In genomic region chr12:389138-390096, GRCh38 we compare ENCODE assay signal across 8 cellular contexts.
DNase-seq lines count a peak whose midpoint lies in the region; ATAC-seq and TF ChIP-seq lines count a peak whose summit lies in the region.

KDM5A (minus strand) TSS chr12:389320; CDS start chr12:389091, 229 bp downstream.

- peak within 1 kb of the TSS; percentile 97 for H3K27ac Mint-ChIP-seq in central memory CD8-positive, alpha-beta T cell (ENCODE audit: low read depth)

- H3K4me3 Mint-ChIP-seq in central memory CD8-positive, alpha-beta T cell = peak within 1 kb of the TSS; percentile 90

- peaks cover 33% of the 10 kb centered on the region for H3K36me3 Mint-ChIP-seq in central memory CD8-positive, alpha-beta T cell (ENCODE audit: insufficient read depth)

- in situ Hi-C loops in GM18951 (cut with MboI; ENCODE audit: low sequenced_read_pairs, unreplicated experiment) = no loop called here

- peaks cover 28% of the 10 kb centered on the region for H3K4me1 Mint-ChIP-seq in central memory CD8-positive, alpha-beta T cell

- peak; percentile 84 for DNase-seq in T-helper 22 cell (ENCODE audit: low read depth)
- peak; percentile 83 to 92 for DNase-seq in central memory CD8-positive, alpha-beta T cell (ENCODE audit: low spot score in 2 of 2)
- peak; percentile 93 for DNase-seq in kidney tubule cell (ENCODE audit: low spot score)
- peak; percentile 74 to 83 for DNase-seq in stimulated activated CD4-positive, alpha-beta T cell treated with anti-CD3 and anti-CD28 coated beads, Interleukin-1b, Interleukin-23, amount 100 ng/mL, for 4 hours (ENCODE audit: low read depth in 2 of 2)
- DNase-seq in DMS153 (lab: John Stamatoyannopoulos, UW) = no peak
- no peak for DNase-seq in DMS79 treated with DMSO at 0.1 percent for 48 hours (lab: John Stamatoyannopoulos, UW)

- peak; percentile 90 for ATAC-seq in HG03139 (IDR thresholded peaks at IDR 0.05; ENCODE audit: unreplicated experiment)
- peak; percentile 85 for ATAC-seq in central memory CD8-positive, alpha-beta T cell (replicated peaks; ENCODE audit: extremely low read depth, poor library complexity, severe bottlenecking)

- H3K9me3 Mint-ChIP-seq in central memory CD8-positive, alpha-beta T cell = no peaks in the 10 kb centered on the region

- TF ChIP-seq POLR2A in GM18951 (IDR thresholded peaks at IDR 0.05; ENCODE audit: extremely low read depth, insufficient read depth, insufficient read length) = peak; percentile 69

- no peaks in the 10 kb centered on the region for H3K27me3 Mint-ChIP-seq in central memory CD8-positive, alpha-beta T cell

Comparison
In these comparisons a context has a peak if more than half of its experiments do, and no peak if none do; other contexts are left out.
1. DNase-seq: peak in T-helper 22 cell (single experiment), central memory CD8-positive, alpha-beta T cell (2 of 2), kidney tubule cell (single experiment) and stimulated activated CD4-positive, alpha-beta T cell treated with anti-CD3 and anti-CD28 coated beads, Interleukin-1b, Interleukin-23, amount 100 ng/mL, for 4 hours (2 of 2); none in DMS153 (single experiment) and DMS79 treated with DMSO at 0.1 percent for 48 hours (single experiment).